8 cellular contexts compared by ENCODE assay signal in genomic region chr13:91647361-91647970, GRCh38.
DNase-seq lines count a peak whose midpoint lies in the region; ATAC-seq and TF ChIP-seq lines count a peak whose summit lies in the region.

No MANE protein-coding gene starts in this region.

- TF ChIP-seq CTCF in astrocyte of the cerebellum (IDR thresholded peaks at IDR 0.05; ENCODE audit: low read depth, low read length, missing control alignments) (peak; percentile 64), nephron progenitor cell (IDR thresholded peaks at IDR 0.05) (peak; percentile 48)

- H3K4me3 ChIP-seq in astrocyte of the cerebellum (ENCODE audit: low read depth, low read length) = no peak overlapping the region

- no peak overlapping the region for H3K4me3 Mint-ChIP-seq in nephron progenitor cell
- H3K4me3 Mint-ChIP-seq in immature natural killer cell = no peak overlapping the region

- peak; percentile 7 for DNase-seq in HK-2 (ENCODE audit: unreplicated experiment)
- DNase-seq in astrocyte of the cerebellum (ENCODE audit: low read depth) = peak; percentile 66
- peak; percentile 49 for DNase-seq in nephron progenitor cell
- no peak for DNase-seq in hippocampal formation (lab: John Stamatoyannopoulos, UW)
- no peak for DNase-seq in activated CD4-positive, alpha-beta T cell treated with anti-CD3 and anti-CD28 coated beads, Interleukin-2, amount 50 U/mL, for 1 hour
- DNase-seq in immature natural killer cell = no peak

- ATAC-seq in GM18867 (IDR thresholded peaks at IDR 0.05; ENCODE audit: unreplicated experiment) (peak; percentile 72), HG03378 (IDR thresholded peaks at IDR 0.05; ENCODE audit: unreplicated experiment) (no peak)

- H3K4me1 Mint-ChIP-seq in nephron progenitor cell (no peaks in the 10 kb centered on the region), immature natural killer cell (no peaks in the 10 kb centered on the region)

- H3K36me3 Mint-ChIP-seq in nephron progenitor cell (ENCODE audit: low read depth) = no peaks in the 10 kb centered on the region
- no peaks in the 10 kb centered on the region for H3K36me3 Mint-ChIP-seq in immature natural killer cell

- H3K27me3 Mint-ChIP-seq in nephron progenitor cell (ENCODE audit: low read depth, poor library complexity) (no peaks in the 10 kb centered on the region), immature natural killer cell (ENCODE audit: low read depth in 3 of 3) (no peaks in the 10 kb centered on the region)

- no peaks in the 10 kb centered on the region for H3K9me3 Mint-ChIP-seq in nephron progenitor cell
- H3K9me3 Mint-ChIP-seq in immature natural killer cell = peaks cover 0 to 9% (median 2%) of the 10 kb centered on the region in 6 donors

- H3K27ac Mint-ChIP-seq in nephron progenitor cell (no peak overlapping the region), immature natural killer cell (no peak overlapping the region)

- in situ Hi-C loops in astrocyte of the cerebellum (cut with HindIII; ENCODE audit: low sequenced_read_pairs) = no loop called here

Comparison
In these comparisons a context has a peak if more than half of its experiments do, and no peak if none do; other contexts are left out.
1. DNase-seq: peak in HK-2 (single experiment), astrocyte of the cerebellum (single experiment) and nephron progenitor cell (single experiment); none in hippocampal formation (0 of 2), activated CD4-positive, alpha-beta T cell treated with anti-CD3 and anti-CD28 coated beads, Interleukin-2, amount 50 U/mL, for 1 hour (single experiment) and immature natural killer cell (0 of 3).